ENCODE assay signal across 1 cellular context in the genomic region with DNA sequence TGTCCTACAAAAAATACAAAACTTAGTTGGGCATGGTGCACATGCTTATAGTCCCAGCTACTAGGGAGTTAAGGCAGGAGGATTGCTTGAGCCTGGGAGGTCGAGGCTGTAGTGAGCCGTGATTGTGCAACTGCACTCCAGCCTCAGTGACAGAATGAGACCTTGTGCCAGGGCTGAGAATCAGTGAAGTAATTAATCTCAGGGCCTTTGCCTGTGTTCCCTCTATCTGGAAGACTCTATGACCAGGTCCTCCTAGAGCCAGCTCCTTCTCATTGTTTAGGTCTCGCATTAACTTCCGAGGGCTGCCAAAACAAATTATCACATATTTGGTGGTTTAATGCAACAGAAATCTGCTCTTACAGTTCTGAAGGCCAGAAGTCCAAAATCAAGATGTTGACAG.
TF ChIP-seq lines count a peak whose summit lies in the region.

No MANE protein-coding gene starts in this region.

TF ChIP-seq in HepG2, 621 proteins besides CTCF, POLR2A, EP300 and RAD21 (continued from another document):
- TF ChIP-seq SIN3B (IDR thresholded peaks at IDR 0.05; ENCODE audit: low read length) (no peak), FOXA3 (CRISPR knock-in tag; IDR thresholded peaks at IDR 0.05) (no peak), ZNF724P (CRISPR knock-in tag; IDR thresholded peaks at IDR 0.05; ENCODE audit: borderline replicate concordance) (no peak), ZNF20 (CRISPR knock-in tag; IDR thresholded peaks at IDR 0.05) (no peak), CEBPB (IDR thresholded peaks at IDR 0.05; ENCODE audit: borderline replicate concordance, low read depth, low read length) (peak; percentile 76), HDAC2 (CRISPR knock-in tag; IDR thresholded peaks at IDR 0.05) (no peak), RXRA (CRISPR knock-in tag; IDR thresholded peaks at IDR 0.05) (no peak), ZNF501 (CRISPR knock-in tag; IDR thresholded peaks at IDR 0.05) (no peak), HNRNPUL1 (IDR thresholded peaks at IDR 0.05; ENCODE audit: low read depth, low read length) (no peak), CEBPG (CRISPR knock-in tag; IDR thresholded peaks at IDR 0.05) (peak; percentile 50), MYPOP (CRISPR knock-in tag; IDR thresholded peaks at IDR 0.05) (no peak), ZNF737 (CRISPR knock-in tag; IDR thresholded peaks at IDR 0.05; ENCODE audit: borderline replicate concordance) (no peak), NR2C2 (CRISPR knock-in tag; IDR thresholded peaks at IDR 0.05; ENCODE audit: borderline replicate concordance) (no peak), ZNF720 (CRISPR knock-in tag; IDR thresholded peaks at IDR 0.05) (no peak), ZNF557 (CRISPR knock-in tag; IDR thresholded peaks at IDR 0.05) (no peak), KAT7 (CRISPR knock-in tag; IDR thresholded peaks at IDR 0.05; ENCODE audit: borderline replicate concordance) (no peak), ZC3H13 (CRISPR knock-in tag; IDR thresholded peaks at IDR 0.05) (no peak)
- TF ChIP-seq, protein P1, sequence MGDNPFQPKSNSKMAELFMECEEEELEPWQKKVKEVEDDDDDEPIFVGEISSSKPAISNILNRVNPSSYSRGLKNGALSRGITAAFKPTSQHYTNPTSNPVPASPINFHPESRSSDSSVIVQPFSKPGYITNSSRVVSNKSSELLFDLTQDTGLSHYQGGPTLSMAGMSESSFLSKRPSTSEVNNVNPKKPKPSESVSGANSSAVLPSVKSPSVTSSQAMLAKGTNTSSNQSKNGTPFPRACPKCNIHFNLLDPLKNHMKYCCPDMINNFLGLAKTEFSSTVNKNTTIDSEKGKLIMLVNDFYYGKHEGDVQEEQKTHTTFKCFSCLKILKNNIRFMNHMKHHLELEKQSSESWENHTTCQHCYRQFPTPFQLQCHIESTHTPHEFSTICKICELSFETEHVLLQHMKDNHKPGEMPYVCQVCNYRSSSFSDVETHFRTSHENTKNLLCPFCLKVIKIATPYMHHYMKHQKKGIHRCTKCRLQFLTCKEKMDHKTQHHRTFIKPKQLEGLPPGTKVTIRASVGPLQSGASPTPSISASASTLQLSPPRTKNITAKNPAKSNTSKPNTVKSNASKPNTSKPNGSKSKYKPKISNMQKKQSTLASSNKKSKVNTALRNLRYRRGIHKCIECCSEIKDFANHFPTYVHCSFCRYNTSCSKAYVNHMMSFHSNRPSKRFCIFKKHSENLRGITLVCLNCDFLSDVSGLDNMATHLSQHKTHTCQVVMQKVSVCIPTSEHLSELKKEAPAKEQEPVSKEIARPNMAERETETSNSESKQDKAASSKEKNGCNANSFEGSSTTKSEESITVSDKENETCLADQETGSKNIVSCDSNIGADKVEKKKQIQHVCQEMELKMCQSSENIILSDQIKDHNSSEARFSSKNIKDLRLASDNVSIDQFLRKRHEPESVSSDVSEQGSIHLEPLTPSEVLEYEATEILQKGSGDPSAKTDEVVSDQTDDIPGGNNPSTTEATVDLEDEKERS (CRISPR knock-in tag; IDR thresholded peaks at IDR 0.05): no peak
- TF ChIP-seq, protein P2, sequence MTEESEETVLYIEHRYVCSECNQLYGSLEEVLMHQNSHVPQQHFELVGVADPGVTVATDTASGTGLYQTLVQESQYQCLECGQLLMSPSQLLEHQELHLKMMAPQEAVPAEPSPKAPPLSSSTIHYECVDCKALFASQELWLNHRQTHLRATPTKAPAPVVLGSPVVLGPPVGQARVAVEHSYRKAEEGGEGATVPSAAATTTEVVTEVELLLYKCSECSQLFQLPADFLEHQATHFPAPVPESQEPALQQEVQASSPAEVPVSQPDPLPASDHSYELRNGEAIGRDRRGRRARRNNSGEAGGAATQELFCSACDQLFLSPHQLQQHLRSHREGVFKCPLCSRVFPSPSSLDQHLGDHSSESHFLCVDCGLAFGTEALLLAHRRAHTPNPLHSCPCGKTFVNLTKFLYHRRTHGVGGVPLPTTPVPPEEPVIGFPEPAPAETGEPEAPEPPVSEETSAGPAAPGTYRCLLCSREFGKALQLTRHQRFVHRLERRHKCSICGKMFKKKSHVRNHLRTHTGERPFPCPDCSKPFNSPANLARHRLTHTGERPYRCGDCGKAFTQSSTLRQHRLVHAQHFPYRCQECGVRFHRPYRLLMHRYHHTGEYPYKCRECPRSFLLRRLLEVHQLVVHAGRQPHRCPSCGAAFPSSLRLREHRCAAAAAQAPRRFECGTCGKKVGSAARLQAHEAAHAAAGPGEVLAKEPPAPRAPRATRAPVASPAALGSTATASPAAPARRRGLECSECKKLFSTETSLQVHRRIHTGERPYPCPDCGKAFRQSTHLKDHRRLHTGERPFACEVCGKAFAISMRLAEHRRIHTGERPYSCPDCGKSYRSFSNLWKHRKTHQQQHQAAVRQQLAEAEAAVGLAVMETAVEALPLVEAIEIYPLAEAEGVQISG (CRISPR knock-in tag; IDR thresholded peaks at IDR 0.05): peak; percentile 33; the same call in 1 of the 2 replicates
- TF ChIP-seq, protein P3, sequence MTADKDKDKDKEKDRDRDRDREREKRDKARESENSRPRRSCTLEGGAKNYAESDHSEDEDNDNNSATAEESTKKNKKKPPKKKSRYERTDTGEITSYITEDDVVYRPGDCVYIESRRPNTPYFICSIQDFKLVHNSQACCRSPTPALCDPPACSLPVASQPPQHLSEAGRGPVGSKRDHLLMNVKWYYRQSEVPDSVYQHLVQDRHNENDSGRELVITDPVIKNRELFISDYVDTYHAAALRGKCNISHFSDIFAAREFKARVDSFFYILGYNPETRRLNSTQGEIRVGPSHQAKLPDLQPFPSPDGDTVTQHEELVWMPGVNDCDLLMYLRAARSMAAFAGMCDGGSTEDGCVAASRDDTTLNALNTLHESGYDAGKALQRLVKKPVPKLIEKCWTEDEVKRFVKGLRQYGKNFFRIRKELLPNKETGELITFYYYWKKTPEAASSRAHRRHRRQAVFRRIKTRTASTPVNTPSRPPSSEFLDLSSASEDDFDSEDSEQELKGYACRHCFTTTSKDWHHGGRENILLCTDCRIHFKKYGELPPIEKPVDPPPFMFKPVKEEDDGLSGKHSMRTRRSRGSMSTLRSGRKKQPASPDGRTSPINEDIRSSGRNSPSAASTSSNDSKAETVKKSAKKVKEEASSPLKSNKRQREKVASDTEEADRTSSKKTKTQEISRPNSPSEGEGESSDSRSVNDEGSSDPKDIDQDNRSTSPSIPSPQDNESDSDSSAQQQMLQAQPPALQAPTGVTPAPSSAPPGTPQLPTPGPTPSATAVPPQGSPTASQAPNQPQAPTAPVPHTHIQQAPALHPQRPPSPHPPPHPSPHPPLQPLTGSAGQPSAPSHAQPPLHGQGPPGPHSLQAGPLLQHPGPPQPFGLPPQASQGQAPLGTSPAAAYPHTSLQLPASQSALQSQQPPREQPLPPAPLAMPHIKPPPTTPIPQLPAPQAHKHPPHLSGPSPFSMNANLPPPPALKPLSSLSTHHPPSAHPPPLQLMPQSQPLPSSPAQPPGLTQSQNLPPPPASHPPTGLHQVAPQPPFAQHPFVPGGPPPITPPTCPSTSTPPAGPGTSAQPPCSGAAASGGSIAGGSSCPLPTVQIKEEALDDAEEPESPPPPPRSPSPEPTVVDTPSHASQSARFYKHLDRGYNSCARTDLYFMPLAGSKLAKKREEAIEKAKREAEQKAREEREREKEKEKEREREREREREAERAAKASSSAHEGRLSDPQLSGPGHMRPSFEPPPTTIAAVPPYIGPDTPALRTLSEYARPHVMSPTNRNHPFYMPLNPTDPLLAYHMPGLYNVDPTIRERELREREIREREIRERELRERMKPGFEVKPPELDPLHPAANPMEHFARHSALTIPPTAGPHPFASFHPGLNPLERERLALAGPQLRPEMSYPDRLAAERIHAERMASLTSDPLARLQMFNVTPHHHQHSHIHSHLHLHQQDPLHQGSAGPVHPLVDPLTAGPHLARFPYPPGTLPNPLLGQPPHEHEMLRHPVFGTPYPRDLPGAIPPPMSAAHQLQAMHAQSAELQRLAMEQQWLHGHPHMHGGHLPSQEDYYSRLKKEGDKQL (CRISPR knock-in tag; IDR thresholded peaks at IDR 0.05; ENCODE audit: low read depth): no peak
- TF ChIP-seq, protein P4, sequence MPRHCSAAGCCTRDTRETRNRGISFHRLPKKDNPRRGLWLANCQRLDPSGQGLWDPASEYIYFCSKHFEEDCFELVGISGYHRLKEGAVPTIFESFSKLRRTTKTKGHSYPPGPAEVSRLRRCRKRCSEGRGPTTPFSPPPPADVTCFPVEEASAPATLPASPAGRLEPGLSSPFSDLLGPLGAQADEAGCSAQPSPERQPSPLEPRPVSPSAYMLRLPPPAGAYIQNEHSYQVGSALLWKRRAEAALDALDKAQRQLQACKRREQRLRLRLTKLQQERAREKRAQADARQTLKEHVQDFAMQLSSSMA (CRISPR knock-in tag; IDR thresholded peaks at IDR 0.05): no peak
- TF ChIP-seq, protein P5, sequence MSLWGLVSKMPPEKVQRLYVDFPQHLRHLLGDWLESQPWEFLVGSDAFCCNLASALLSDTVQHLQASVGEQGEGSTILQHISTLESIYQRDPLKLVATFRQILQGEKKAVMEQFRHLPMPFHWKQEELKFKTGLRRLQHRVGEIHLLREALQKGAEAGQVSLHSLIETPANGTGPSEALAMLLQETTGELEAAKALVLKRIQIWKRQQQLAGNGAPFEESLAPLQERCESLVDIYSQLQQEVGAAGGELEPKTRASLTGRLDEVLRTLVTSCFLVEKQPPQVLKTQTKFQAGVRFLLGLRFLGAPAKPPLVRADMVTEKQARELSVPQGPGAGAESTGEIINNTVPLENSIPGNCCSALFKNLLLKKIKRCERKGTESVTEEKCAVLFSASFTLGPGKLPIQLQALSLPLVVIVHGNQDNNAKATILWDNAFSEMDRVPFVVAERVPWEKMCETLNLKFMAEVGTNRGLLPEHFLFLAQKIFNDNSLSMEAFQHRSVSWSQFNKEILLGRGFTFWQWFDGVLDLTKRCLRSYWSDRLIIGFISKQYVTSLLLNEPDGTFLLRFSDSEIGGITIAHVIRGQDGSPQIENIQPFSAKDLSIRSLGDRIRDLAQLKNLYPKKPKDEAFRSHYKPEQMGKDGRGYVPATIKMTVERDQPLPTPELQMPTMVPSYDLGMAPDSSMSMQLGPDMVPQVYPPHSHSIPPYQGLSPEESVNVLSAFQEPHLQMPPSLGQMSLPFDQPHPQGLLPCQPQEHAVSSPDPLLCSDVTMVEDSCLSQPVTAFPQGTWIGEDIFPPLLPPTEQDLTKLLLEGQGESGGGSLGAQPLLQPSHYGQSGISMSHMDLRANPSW (CRISPR knock-in tag; IDR thresholded peaks at IDR 0.05; ENCODE audit: borderline replicate concordance): no peak
